Comparison of ENCODE assay signal across 1 cellular context in the genomic region with DNA sequence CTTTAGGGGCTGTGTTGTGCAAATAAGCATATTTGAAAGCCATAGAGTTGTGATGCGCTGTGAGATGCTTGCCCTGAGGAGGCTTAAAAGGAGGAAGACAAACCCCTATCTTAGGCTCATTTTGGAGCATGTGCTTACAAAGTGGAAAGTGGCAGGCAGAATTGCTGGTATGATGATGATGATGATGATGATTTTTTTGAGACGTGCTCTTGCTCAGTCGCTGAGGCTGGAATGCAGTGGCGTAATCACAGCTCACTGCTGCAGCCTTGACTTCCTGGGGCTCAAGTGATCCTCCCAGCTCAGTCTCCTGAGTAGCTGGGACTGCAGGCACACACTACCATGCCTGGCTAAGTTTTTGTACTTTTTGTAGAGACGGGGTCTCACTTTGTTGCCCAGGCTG.
TF ChIP-seq lines count a peak whose summit lies in the region.

No MANE protein-coding gene starts in this region.

TF ChIP-seq in GM23338, 12 proteins besides CTCF, POLR2A, EP300 and RAD21 (continued from another document):
- TF ChIP-seq, protein P1, sequence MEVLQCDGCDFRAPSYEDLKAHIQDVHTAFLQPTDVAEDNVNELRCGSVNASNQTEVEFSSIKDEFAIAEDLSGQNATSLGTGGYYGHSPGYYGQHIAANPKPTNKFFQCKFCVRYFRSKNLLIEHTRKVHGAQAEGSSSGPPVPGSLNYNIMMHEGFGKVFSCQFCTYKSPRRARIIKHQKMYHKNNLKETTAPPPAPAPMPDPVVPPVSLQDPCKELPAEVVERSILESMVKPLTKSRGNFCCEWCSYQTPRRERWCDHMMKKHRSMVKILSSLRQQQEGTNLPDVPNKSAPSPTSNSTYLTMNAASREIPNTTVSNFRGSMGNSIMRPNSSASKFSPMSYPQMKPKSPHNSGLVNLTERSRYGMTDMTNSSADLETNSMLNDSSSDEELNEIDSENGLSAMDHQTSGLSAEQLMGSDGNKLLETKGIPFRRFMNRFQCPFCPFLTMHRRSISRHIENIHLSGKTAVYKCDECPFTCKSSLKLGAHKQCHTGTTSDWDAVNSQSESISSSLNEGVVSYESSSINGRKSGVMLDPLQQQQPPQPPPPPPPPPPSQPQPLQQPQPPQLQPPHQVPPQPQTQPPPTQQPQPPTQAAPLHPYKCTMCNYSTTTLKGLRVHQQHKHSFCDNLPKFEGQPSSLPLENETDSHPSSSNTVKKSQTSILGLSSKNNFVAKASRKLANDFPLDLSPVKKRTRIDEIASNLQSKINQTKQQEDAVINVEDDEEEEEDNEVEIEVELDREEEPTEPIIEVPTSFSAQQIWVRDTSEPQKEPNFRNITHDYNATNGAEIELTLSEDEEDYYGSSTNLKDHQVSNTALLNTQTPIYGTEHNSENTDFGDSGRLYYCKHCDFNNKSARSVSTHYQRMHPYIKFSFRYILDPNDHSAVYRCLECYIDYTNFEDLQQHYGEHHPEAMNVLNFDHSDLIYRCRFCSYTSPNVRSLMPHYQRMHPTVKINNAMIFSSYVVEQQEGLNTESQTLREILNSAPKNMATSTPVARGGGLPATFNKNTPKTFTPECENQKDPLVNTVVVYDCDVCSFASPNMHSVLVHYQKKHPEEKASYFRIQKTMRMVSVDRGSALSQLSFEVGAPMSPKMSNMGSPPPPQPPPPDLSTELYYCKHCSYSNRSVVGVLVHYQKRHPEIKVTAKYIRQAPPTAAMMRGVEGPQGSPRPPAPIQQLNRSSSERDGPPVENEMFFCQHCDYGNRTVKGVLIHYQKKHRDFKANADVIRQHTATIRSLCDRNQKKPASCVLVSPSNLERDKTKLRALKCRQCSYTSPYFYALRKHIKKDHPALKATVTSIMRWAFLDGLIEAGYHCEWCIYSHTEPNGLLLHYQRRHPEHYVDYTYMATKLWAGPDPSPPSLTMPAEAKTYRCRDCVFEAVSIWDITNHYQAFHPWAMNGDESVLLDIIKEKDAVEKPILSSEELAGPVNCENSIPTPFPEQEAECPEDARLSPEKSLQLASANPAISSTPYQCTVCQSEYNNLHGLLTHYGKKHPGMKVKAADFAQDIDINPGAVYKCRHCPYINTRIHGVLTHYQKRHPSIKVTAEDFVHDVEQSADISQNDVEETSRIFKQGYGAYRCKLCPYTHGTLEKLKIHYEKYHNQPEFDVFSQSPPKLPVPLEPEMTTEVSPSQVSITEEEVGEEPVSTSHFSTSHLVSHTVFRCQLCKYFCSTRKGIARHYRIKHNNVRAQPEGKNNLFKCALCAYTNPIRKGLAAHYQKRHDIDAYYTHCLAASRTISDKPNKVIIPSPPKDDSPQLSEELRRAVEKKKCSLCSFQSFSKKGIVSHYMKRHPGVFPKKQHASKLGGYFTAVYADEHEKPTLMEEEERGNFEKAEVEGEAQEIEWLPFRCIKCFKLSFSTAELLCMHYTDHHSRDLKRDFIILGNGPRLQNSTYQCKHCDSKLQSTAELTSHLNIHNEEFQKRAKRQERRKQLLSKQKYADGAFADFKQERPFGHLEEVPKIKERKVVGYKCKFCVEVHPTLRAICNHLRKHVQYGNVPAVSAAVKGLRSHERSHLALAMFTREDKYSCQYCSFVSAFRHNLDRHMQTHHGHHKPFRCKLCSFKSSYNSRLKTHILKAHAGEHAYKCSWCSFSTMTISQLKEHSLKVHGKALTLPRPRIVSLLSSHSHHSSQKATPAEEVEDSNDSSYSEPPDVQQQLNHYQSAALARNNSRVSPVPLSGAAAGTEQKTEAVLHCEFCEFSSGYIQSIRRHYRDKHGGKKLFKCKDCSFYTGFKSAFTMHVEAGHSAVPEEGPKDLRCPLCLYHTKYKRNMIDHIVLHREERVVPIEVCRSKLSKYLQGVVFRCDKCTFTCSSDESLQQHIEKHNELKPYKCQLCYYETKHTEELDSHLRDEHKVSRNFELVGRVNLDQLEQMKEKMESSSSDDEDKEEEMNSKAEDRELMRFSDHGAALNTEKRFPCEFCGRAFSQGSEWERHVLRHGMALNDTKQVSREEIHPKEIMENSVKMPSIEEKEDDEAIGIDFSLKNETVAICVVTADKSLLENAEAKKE (CRISPR knock-in tag; IDR thresholded peaks at IDR 0.05) = no peak
- no peak for TF ChIP-seq EZH2 (IDR thresholded peaks at IDR 0.05; ENCODE audit: low read depth, unreplicated experiment)
- no peak for TF ChIP-seq STAT1 (IDR thresholded peaks at IDR 0.05; ENCODE audit: unreplicated experiment)
- no peak for TF ChIP-seq EZH2phosphoT487 (IDR thresholded peaks at IDR 0.05; ENCODE audit: unreplicated experiment)
